In genomic region chr15:100807028-100807427, GRCh38 we compare ENCODE assay signal across 25 cellular contexts.
"Had no signal": no experiment of that assay in that cellular context is flagged by ENCODE, and none has a peak within 500 bp of the region (broad histone marks: within the 10 kb centered on the region; RNA-seq: fewer than 3 reads in every experiment).

No MANE protein-coding gene starts in this region.

- H3K36me3 Mint-ChIP-seq: immature natural killer cell; naive B cell; natural killer cell treated with Interleukin-12 subunit alpha and Interleukin-12 subunit beta and Interleukin-15 and Interleukin-18, amount 100 ng/mL, for 72 hours; neural progenitor cell; stimulated activated effector memory CD8-positive, alpha-beta T cell treated with anti-CD3 and anti-CD28 coated beads, Interleukin-12 subunit alpha, Interleukin-12 subunit beta, amount 100 ng/mL, for 72 hours; type B pancreatic cell had no signal

- H3K27ac Mint-ChIP-seq: immature natural killer cell; naive B cell; natural killer cell treated with Interleukin-12 subunit alpha and Interleukin-12 subunit beta and Interleukin-15 and Interleukin-18, amount 100 ng/mL, for 72 hours; neural progenitor cell; stimulated activated effector memory CD8-positive, alpha-beta T cell treated with anti-CD3 and anti-CD28 coated beads, Interleukin-12 subunit alpha, Interleukin-12 subunit beta, amount 100 ng/mL, for 72 hours; type B pancreatic cell had no signal

- H3K9me3 ChIP-seq: lower lobe of right lung, prostate gland, testis, uterus had no signal

- H3K27me3 ChIP-seq: dorsolateral prefrontal cortex, neural progenitor cell, right atrium auricular region, testis, tibial artery, uterus had no signal

- H3K4me1 Mint-ChIP-seq: immature natural killer cell; naive B cell; stimulated activated effector memory CD8-positive, alpha-beta T cell treated with anti-CD3 and anti-CD28 coated beads, Interleukin-12 subunit alpha, Interleukin-12 subunit beta, amount 100 ng/mL, for 72 hours had no signal

- H3K27me3 Mint-ChIP-seq: type B pancreatic cell had no signal

- ATAC-seq: left ventricle myocardium superior; sciatic nerve; stimulated activated naive CD8-positive, alpha-beta T cell treated with anti-CD3 and anti-CD28 coated beads, Interleukin-15, Interleukin-2, amounts not matched to agents 100 U/mL and 50 U/mL, for 24 hours had no signal

- H3K4me3 Mint-ChIP-seq: immature natural killer cell; naive B cell; natural killer cell treated with Interleukin-12 subunit alpha and Interleukin-12 subunit beta and Interleukin-15 and Interleukin-18, amount 100 ng/mL, for 72 hours; neural progenitor cell; stimulated activated effector memory CD8-positive, alpha-beta T cell treated with anti-CD3 and anti-CD28 coated beads, Interleukin-12 subunit alpha, Interleukin-12 subunit beta, amount 100 ng/mL, for 72 hours; type B pancreatic cell had no signal

- FAIRE-seq: colon, frontal cortex, keratinocyte had no signal

- DNase-seq: dorsolateral prefrontal cortex; effector CD4-positive, alpha-beta T cell; hypothalamus; immature natural killer cell; left ventricle myocardium superior; lower lobe of right lung; naive B cell; nucleus accumbens; stimulated activated CD4-positive, alpha-beta T cell treated with anti-CD3 and anti-CD28 coated beads, Interleukin-2, amount 100 ng/mL, for 24 hours; stimulated activated CD4-positive, alpha-beta T cell treated with anti-CD3 and anti-CD28 coated beads, Interleukin-4, amount 100 ng/mL, for 24 hours; stimulated activated naive CD8-positive, alpha-beta T cell treated with anti-CD3 and anti-CD28 coated beads, Interleukin-15, Interleukin-2, amounts not matched to agents 100 U/mL and 50 U/mL, for 24 hours; substantia nigra; testis; tibial artery; uterus had no signal

- H3K27ac ChIP-seq: dorsolateral prefrontal cortex, lower lobe of right lung, neural progenitor cell, prostate gland, right atrium auricular region, testis, tibial artery, uterus had no signal

- H3K9me3 Mint-ChIP-seq: natural killer cell treated with Interleukin-12 subunit alpha and Interleukin-12 subunit beta and Interleukin-15 and Interleukin-18, amount 100 ng/mL, for 72 hours; neural progenitor cell; stimulated activated effector memory CD8-positive, alpha-beta T cell treated with anti-CD3 and anti-CD28 coated beads, Interleukin-12 subunit alpha, Interleukin-12 subunit beta, amount 100 ng/mL, for 72 hours; type B pancreatic cell had no signal
